In the genomic region with DNA sequence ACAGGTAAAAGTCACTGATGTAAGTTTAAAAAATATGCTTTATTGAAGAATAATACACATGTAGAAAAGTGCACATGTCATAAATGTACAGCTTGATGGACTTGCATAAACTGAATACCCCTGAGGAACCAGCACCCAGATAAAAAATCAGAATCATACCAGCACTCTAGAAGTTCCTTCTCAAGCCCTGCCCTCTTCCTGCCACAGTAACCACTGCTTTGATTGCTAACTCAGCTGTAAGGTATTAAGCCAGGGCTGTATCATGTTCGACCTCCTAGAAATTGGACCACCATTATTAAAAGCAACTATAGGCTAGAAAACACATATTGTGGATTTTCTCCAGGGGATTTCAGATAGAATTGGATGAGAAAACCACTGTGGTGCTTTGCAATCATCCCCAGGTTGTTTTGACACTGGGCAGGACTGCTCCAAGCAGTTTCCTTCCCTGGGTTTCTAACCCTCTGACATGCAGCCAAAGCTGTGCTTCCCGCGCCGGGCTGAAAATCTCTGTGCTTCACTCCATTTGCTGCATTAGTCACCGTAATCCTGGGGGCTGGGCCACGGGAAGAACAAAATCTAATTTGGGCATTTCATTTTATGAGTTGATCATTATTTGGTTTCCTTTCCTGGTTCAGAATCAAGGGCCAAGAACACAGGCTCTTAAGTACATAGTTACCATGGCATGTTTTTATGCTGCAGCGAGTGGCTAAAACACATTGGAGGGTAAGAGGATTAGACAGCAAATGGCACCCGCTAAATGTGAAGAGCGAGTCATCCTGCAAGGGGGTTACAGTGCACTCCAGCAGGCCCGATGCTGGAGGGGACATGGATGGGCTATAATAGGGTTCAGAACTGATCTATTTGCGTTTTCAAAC, we compare ENCODE assay signal across 11 cellular contexts.
DNase-seq lines count a peak whose midpoint lies in the region; ATAC-seq and TF ChIP-seq lines count a peak whose summit lies in the region.
"Had no signal": no experiment of that assay in that cellular context is flagged by ENCODE, and none has a peak within 500 bp of the region (broad histone marks: within the 10 kb centered on the region; RNA-seq: fewer than 3 reads in every experiment).

No MANE protein-coding gene starts in this region.

- H3K9me3 ChIP-seq in WERI-Rb-1 (ENCODE audit: severe bottlenecking): peaks cover 2% of the 10 kb centered on the region
- H3K9me3 ChIP-seq: BE2C had no signal

- H3K4me3 Mint-ChIP-seq in activated CD4-positive, alpha-beta memory T cell treated with anti-CD3 and anti-CD28 coated beads, Interleukin-2, amount 10 ng/mL, durations not matched to agents 7 days and 5 days: no peak overlapping the region
- H3K4me3 Mint-ChIP-seq in activated CD4-positive, alpha-beta memory T cell treated with anti-CD3 and anti-CD28 coated beads for 36 hours: no peak overlapping the region
- H3K4me3 Mint-ChIP-seq in stimulated activated effector memory CD8-positive, alpha-beta T cell treated with anti-CD3 and anti-CD28 coated beads, Interleukin-12 subunit alpha, Interleukin-12 subunit beta, amount 100 ng/mL, for 72 hours: no peak overlapping the region
- H3K4me3 Mint-ChIP-seq: nephron progenitor cell had no signal

- H3K4me3 ChIP-seq in WERI-Rb-1 (ENCODE audit: low read depth, low read length): no peak overlapping the region

- H3K27me3 ChIP-seq in WERI-Rb-1 (ENCODE audit: insufficient read depth, low read depth, severe bottlenecking): no peaks in the 10 kb centered on the region
- H3K27me3 ChIP-seq: BE2C had no signal

- peak; percentile 53 for DNase-seq in activated CD4-positive, alpha-beta memory T cell treated with anti-CD3 and anti-CD28 coated beads, Interleukin-2, amount 10 ng/mL, durations not matched to agents 7 days and 5 days
- no peak for DNase-seq in activated CD4-positive, alpha-beta memory T cell treated with anti-CD3 and anti-CD28 coated beads for 36 hours
- DNase-seq in WERI-Rb-1 (peak; percentile 38), HCEC 1CT (no peak), NCI-H2029 treated with DMSO at 0.1 percent for 48 hours (lab: John Stamatoyannopoulos, UW) (no peak)
- no peak for DNase-seq in stimulated activated effector memory CD8-positive, alpha-beta T cell treated with anti-CD3 and anti-CD28 coated beads, Interleukin-12 subunit alpha, Interleukin-12 subunit beta, amount 100 ng/mL, for 72 hours (ENCODE audit: low spot score in 2 of 2)
- DNase-seq: BE2C, nephron progenitor cell had no signal

- peaks cover 4% of the 10 kb centered on the region for H3K36me3 Mint-ChIP-seq in activated CD4-positive, alpha-beta memory T cell treated with anti-CD3 and anti-CD28 coated beads, Interleukin-2, amount 10 ng/mL, durations not matched to agents 7 days and 5 days (ENCODE audit: low read depth)
- peaks cover 7% of the 10 kb centered on the region for H3K36me3 Mint-ChIP-seq in activated CD4-positive, alpha-beta memory T cell treated with anti-CD3 and anti-CD28 coated beads for 36 hours
- no peaks in the 10 kb centered on the region for H3K36me3 Mint-ChIP-seq in stimulated activated effector memory CD8-positive, alpha-beta T cell treated with anti-CD3 and anti-CD28 coated beads, Interleukin-12 subunit alpha, Interleukin-12 subunit beta, amount 100 ng/mL, for 72 hours
- H3K36me3 Mint-ChIP-seq: activated naive CD4-positive, alpha-beta T cell treated with anti-CD3 and anti-CD28 coated beads, Interleukin-2, amount 50 U/mL, for 24 hours had no signal

- peaks cover 49% of the 10 kb centered on the region for H3K27me3 Mint-ChIP-seq in activated CD4-positive, alpha-beta memory T cell treated with anti-CD3 and anti-CD28 coated beads, Interleukin-2, amount 10 ng/mL, durations not matched to agents 7 days and 5 days
- no peaks in the 10 kb centered on the region for H3K27me3 Mint-ChIP-seq in activated CD4-positive, alpha-beta memory T cell treated with anti-CD3 and anti-CD28 coated beads for 36 hours

- no peak overlapping the region for H3K27ac ChIP-seq in WERI-Rb-1

- intact Hi-C loops in activated CD4-positive, alpha-beta memory T cell treated with anti-CD3 and anti-CD28 coated beads for 36 hours (cut with micrococcal nuclease): no loop called here

- CTCF ChIA-PET in activated CD4-positive, alpha-beta memory T cell treated with anti-CD3 and anti-CD28 coated beads, Interleukin-2, amount 10 ng/mL, durations not matched to agents 7 days and 5 days (lab: Charles Lee): interaction anchor here (0.6 to 1.1 kb wide), 2 partner anchors 12 to 805 kb away, joined by 3 read pairs; no protein-coding TSS in a partner anchor
- CTCF ChIA-PET in activated CD4-positive, alpha-beta memory T cell treated with anti-CD3 and anti-CD28 coated beads for 36 hours (lab: Charles Lee): no interaction called here

- TF ChIP-seq CTCF in WERI-Rb-1 (IDR thresholded peaks at IDR 0.05; ENCODE audit: low read depth, low read length): no peak

- peaks cover 8% of the 10 kb centered on the region for H3K9me3 Mint-ChIP-seq in activated CD4-positive, alpha-beta memory T cell treated with anti-CD3 and anti-CD28 coated beads, Interleukin-2, amount 10 ng/mL, durations not matched to agents 7 days and 5 days
- peaks cover 9% of the 10 kb centered on the region for H3K9me3 Mint-ChIP-seq in activated CD4-positive, alpha-beta memory T cell treated with anti-CD3 and anti-CD28 coated beads for 36 hours
- peaks cover 7% of the 10 kb centered on the region for H3K9me3 Mint-ChIP-seq in stimulated activated effector memory CD8-positive, alpha-beta T cell treated with anti-CD3 and anti-CD28 coated beads, Interleukin-12 subunit alpha, Interleukin-12 subunit beta, amount 100 ng/mL, for 72 hours

- POLR2A ChIA-PET in activated CD4-positive, alpha-beta memory T cell treated with anti-CD3 and anti-CD28 coated beads, Interleukin-2, amount 10 ng/mL, durations not matched to agents 7 days and 5 days (lab: Charles Lee): interaction anchor here (0.8 to 1.2 kb wide), 2 partner anchors 11 to 13 kb away, joined by 3 read pairs; no protein-coding TSS in a partner anchor
- POLR2A ChIA-PET in activated CD4-positive, alpha-beta memory T cell treated with anti-CD3 and anti-CD28 coated beads for 36 hours (lab: Charles Lee): no interaction called here

- H3K4me1 Mint-ChIP-seq in activated CD4-positive, alpha-beta memory T cell treated with anti-CD3 and anti-CD28 coated beads, Interleukin-2, amount 10 ng/mL, durations not matched to agents 7 days and 5 days: peaks cover 23% of the 10 kb centered on the region
- H3K4me1 Mint-ChIP-seq in activated CD4-positive, alpha-beta memory T cell treated with anti-CD3 and anti-CD28 coated beads for 36 hours (ENCODE audit: low read depth): peaks cover 19% of the 10 kb centered on the region
- peaks cover 21% of the 10 kb centered on the region for H3K4me1 Mint-ChIP-seq in stimulated activated effector memory CD8-positive, alpha-beta T cell treated with anti-CD3 and anti-CD28 coated beads, Interleukin-12 subunit alpha, Interleukin-12 subunit beta, amount 100 ng/mL, for 72 hours
- H3K4me1 Mint-ChIP-seq: nephron progenitor cell had no signal

- peak; percentile 60 for ATAC-seq in HG02798 (IDR thresholded peaks at IDR 0.05; ENCODE audit: poor library complexity, unreplicated experiment)
- ATAC-seq in stimulated activated effector memory CD8-positive, alpha-beta T cell treated with anti-CD3 and anti-CD28 coated beads, Interleukin-12 subunit alpha, Interleukin-12 subunit beta, amount 100 ng/mL, for 72 hours: peak; percentile 85
- no peak for ATAC-seq in GM18519 (IDR thresholded peaks at IDR 0.05; ENCODE audit: low FRiP score, unreplicated experiment)

- H3K36me3 ChIP-seq in WERI-Rb-1: no peaks in the 10 kb centered on the region
- H3K36me3 ChIP-seq: BE2C had no signal

- H3K27ac Mint-ChIP-seq in activated CD4-positive, alpha-beta memory T cell treated with anti-CD3 and anti-CD28 coated beads, Interleukin-2, amount 10 ng/mL, durations not matched to agents 7 days and 5 days: no peak overlapping the region
- H3K27ac Mint-ChIP-seq in activated CD4-positive, alpha-beta memory T cell treated with anti-CD3 and anti-CD28 coated beads for 36 hours: no peak overlapping the region
- H3K27ac Mint-ChIP-seq in stimulated activated effector memory CD8-positive, alpha-beta T cell treated with anti-CD3 and anti-CD28 coated beads, Interleukin-12 subunit alpha, Interleukin-12 subunit beta, amount 100 ng/mL, for 72 hours: no peak overlapping the region
- H3K27ac Mint-ChIP-seq: activated naive CD4-positive, alpha-beta T cell treated with anti-CD3 and anti-CD28 coated beads, Interleukin-2, amount 50 U/mL, for 24 hours; nephron progenitor cell had no signal

Comparison
In these comparisons a context has a peak if more than half of its experiments do, and no peak if none do; other contexts are left out.
1. DNase-seq: peak in activated CD4-positive, alpha-beta memory T cell treated with anti-CD3 and anti-CD28 coated beads, Interleukin-2, amount 10 ng/mL, durations not matched to agents 7 days and 5 days (single experiment) and WERI-Rb-1 (single experiment); none in activated CD4-positive, alpha-beta memory T cell treated with anti-CD3 and anti-CD28 coated beads for 36 hours (single experiment), stimulated activated effector memory CD8-positive, alpha-beta T cell treated with anti-CD3 and anti-CD28 coated beads, Interleukin-12 subunit alpha, Interleukin-12 subunit beta, amount 100 ng/mL, for 72 hours (0 of 2), HCEC 1CT (single experiment) and NCI-H2029 treated with DMSO at 0.1 percent for 48 hours (single experiment).